ENCODE assay signal across 18 cellular contexts in genomic region chr12:71208053-71208685, GRCh38. TPM values are rescaled to one million over a fixed set of nuclear protein-coding genes. Genes with fewer than 3 reads are reported as not detected.
"Had no signal": no experiment of that assay in that cellular context is flagged by ENCODE, and none has a peak within 500 bp of the region (broad histone marks: within the 10 kb centered on the region; RNA-seq: fewer than 3 reads in every experiment).

No MANE protein-coding gene starts in this region.

- H3K4me1 Mint-ChIP-seq: activated naive CD8-positive, alpha-beta T cell treated with anti-CD3 and anti-CD28 coated beads, Interleukin-2, amount 50 U/mL, for 24 hours; activated T-helper 17 cell treated with anti-CD3 and anti-CD28 coated beads, Interleukin-2, amount 50 U/mL, for 72 hours; memory B cell; nephron; stimulated activated naive B cell treated with anti-CD40 and anti-IgM and Interleukin-4, amounts not matched to agents 10 μg/mL and 1 μg/mL and 100 μg/mL, for 72 hours had no signal

- DNase-seq: activated CD4-positive, alpha-beta T cell treated with anti-CD3 and anti-CD28 coated beads, Interleukin-2, amount 50 U/mL, for 48 hours; activated naive CD4-positive, alpha-beta T cell treated with Interleukin-2 at 50 U/mL for 16 hours; activated naive CD8-positive, alpha-beta T cell treated with anti-CD3 and anti-CD28 coated beads, Interleukin-2, amount 50 U/mL, for 24 hours; dorsolateral prefrontal cortex; left ventricle myocardium inferior; stimulated activated CD4-positive, alpha-beta T cell treated with anti-CD3 and anti-CD28 coated beads, Interleukin-15, amount 100 ng/mL, for 24 hours; stimulated activated CD4-positive, alpha-beta T cell treated with anti-CD3 and anti-CD28 coated beads, Interleukin-4, amount 100 ng/mL, for 1 hour; stimulated activated naive B cell treated with anti-CD40 and anti-IgM and Interleukin-4, amounts not matched to agents 10 μg/mL and 1 μg/mL and 100 μg/mL, for 72 hours; thyroid gland; WERI-Rb-1 had no signal

- H3K4me3 ChIP-seq: dorsolateral prefrontal cortex, left ventricle myocardium inferior, right atrium auricular region, skin epidermis, thyroid gland had no signal

- H3K27ac Mint-ChIP-seq: activated naive CD8-positive, alpha-beta T cell treated with anti-CD3 and anti-CD28 coated beads, Interleukin-2, amount 50 U/mL, for 24 hours; activated T-helper 17 cell treated with anti-CD3 and anti-CD28 coated beads, Interleukin-2, amount 50 U/mL, for 72 hours; memory B cell; nephron; progenitor cell of endocrine pancreas; stimulated activated naive B cell treated with anti-CD40 and anti-IgM and Interleukin-4, amounts not matched to agents 10 μg/mL and 1 μg/mL and 100 μg/mL, for 72 hours had no signal

- H3K4me3 Mint-ChIP-seq: activated naive CD8-positive, alpha-beta T cell treated with anti-CD3 and anti-CD28 coated beads, Interleukin-2, amount 50 U/mL, for 24 hours; activated T-helper 17 cell treated with anti-CD3 and anti-CD28 coated beads, Interleukin-2, amount 50 U/mL, for 72 hours; memory B cell; nephron; stimulated activated naive B cell treated with anti-CD40 and anti-IgM and Interleukin-4, amounts not matched to agents 10 μg/mL and 1 μg/mL and 100 μg/mL, for 72 hours had no signal

- H3K27me3 ChIP-seq: dorsolateral prefrontal cortex, right atrium auricular region, thyroid gland had no signal

- ATAC-seq: activated naive CD8-positive, alpha-beta T cell treated with anti-CD3 and anti-CD28 coated beads, Interleukin-2, amount 50 U/mL, for 24 hours; activated T-helper 17 cell treated with anti-CD3 and anti-CD28 coated beads, Interleukin-2, amount 50 U/mL, for 72 hours; stimulated activated naive B cell treated with anti-CD40 and anti-IgM and Interleukin-4, amounts not matched to agents 10 μg/mL and 1 μg/mL and 100 μg/mL, for 72 hours had no signal

- H3K9me3 ChIP-seq: right atrium auricular region, thyroid gland had no signal

- FAIRE-seq: astrocyte, urothelium cell line had no signal

- H3K36me3 ChIP-seq: left ventricle myocardium inferior, right atrium auricular region, thyroid gland, WERI-Rb-1 had no signal

- H3K27me3 Mint-ChIP-seq: activated naive CD8-positive, alpha-beta T cell treated with anti-CD3 and anti-CD28 coated beads, Interleukin-2, amount 50 U/mL, for 24 hours; activated T-helper 17 cell treated with anti-CD3 and anti-CD28 coated beads, Interleukin-2, amount 50 U/mL, for 72 hours; memory B cell; progenitor cell of endocrine pancreas; stimulated activated naive B cell treated with anti-CD40 and anti-IgM and Interleukin-4, amounts not matched to agents 10 μg/mL and 1 μg/mL and 100 μg/mL, for 72 hours had no signal

- H3K4me1 ChIP-seq: left ventricle myocardium inferior, right atrium auricular region, thyroid gland had no signal

- H3K36me3 Mint-ChIP-seq: memory B cell; stimulated activated naive B cell treated with anti-CD40 and anti-IgM and Interleukin-4, amounts not matched to agents 10 μg/mL and 1 μg/mL and 100 μg/mL, for 72 hours had no signal

- H3K27ac ChIP-seq: dorsolateral prefrontal cortex, left ventricle myocardium inferior, right atrium auricular region, skin epidermis, thyroid gland, WERI-Rb-1 had no signal

RNA-seq across cellular contexts. Expression of gene TSPAN8, which starts 50.4 kb away (rescaled TPM):
- total RNA-seq: activated T-helper 17 cell treated with anti-CD3 and anti-CD28 coated beads, Interleukin-2, amount 50 U/mL, for 72 hours; astrocyte had no signal
